Comparison of ENCODE assay signal across 13 cellular contexts in genomic region chr4:98643760-98644159, GRCh38. TPM values are rescaled to one million over a fixed set of nuclear protein-coding genes. Genes with fewer than 3 reads are reported as not detected.
DNase-seq lines count a peak whose midpoint lies in the region; ATAC-seq and TF ChIP-seq lines count a peak whose summit lies in the region.
"Had no signal": no experiment of that assay in that cellular context is flagged by ENCODE, and none has a peak within 500 bp of the region (broad histone marks: within the 10 kb centered on the region; RNA-seq: fewer than 3 reads in every experiment).

No MANE protein-coding gene starts in this region.

- H3K9me3 Mint-ChIP-seq in activated naive CD4-positive, alpha-beta T cell treated with anti-CD3 and anti-CD28 coated beads, Interleukin-2, amount 50 U/mL, for 24 hours: no peaks in the 10 kb centered on the region

- peaks cover 75% of the 10 kb centered on the region for H3K4me1 ChIP-seq in Panc1 (ENCODE audit: control insufficient read depth, insufficient read depth, low read length)

- BruUV-seq in Panc1 (replicated peaks; lab: Mats Ljungman, UMichigan): no TSS peak

- H3K27me3 Mint-ChIP-seq in activated naive CD4-positive, alpha-beta T cell treated with anti-CD3 and anti-CD28 coated beads, Interleukin-2, amount 50 U/mL, for 24 hours: no peaks in the 10 kb centered on the region

- no peak overlapping the region for H3K4me3 ChIP-seq in Panc1 (ENCODE audit: low read depth in 2 of 2, low read length in 2 of 2)
- no peak overlapping the region for H3K4me3 ChIP-seq in dorsolateral prefrontal cortex

- POLR2A ChIA-PET in Panc1 (lab: Charles Lee): no interaction called here

- peak overlapping the region; percentile 51 for H3K4me3 Mint-ChIP-seq in activated naive CD4-positive, alpha-beta T cell treated with anti-CD3 and anti-CD28 coated beads, Interleukin-2, amount 50 U/mL, for 24 hours

- H3K27ac Mint-ChIP-seq in activated naive CD4-positive, alpha-beta T cell treated with anti-CD3 and anti-CD28 coated beads, Interleukin-2, amount 50 U/mL, for 24 hours: peak overlapping the region; percentile 66

- H3K9me3 ChIP-seq in Panc1 (ENCODE audit: control insufficient read depth, insufficient read depth, low read depth, low read length): no peaks in the 10 kb centered on the region

- H3K36me3 Mint-ChIP-seq in activated naive CD4-positive, alpha-beta T cell treated with anti-CD3 and anti-CD28 coated beads, Interleukin-2, amount 50 U/mL, for 24 hours: peaks cover 3% of the 10 kb centered on the region

- no peaks in the 10 kb centered on the region for H3K27me3 ChIP-seq in Panc1 (ENCODE audit: control insufficient read depth, insufficient read depth, low read length)
- no peaks in the 10 kb centered on the region for H3K27me3 ChIP-seq in dorsolateral prefrontal cortex

- TF ChIP-seq CTCF in Panc1 (IDR thresholded peaks at IDR 0.05): no peak
- TF ChIP-seq CTCF in dorsolateral prefrontal cortex (IDR thresholded peaks at IDR 0.05 in 54 of 56, conservative IDR thresholded peaks at IDR 0.05 in 2 of 56; ENCODE audit: low read depth in 1 of 56, partially characterized antibody in 56 of 56): no peak
- no peak for TF ChIP-seq CTCF in GM10266 (IDR thresholded peaks at IDR 0.05; ENCODE audit: control insufficient read depth, insufficient read depth, low read depth, missing control alignments)

- CTCF ChIA-PET in Panc1 (lab: Charles Lee): no interaction called here

- ATAC-seq in Panc1 (no peak), GM21825 (IDR thresholded peaks at IDR 0.05; ENCODE audit: unreplicated experiment) (no peak)

- no peaks in the 10 kb centered on the region for H3K36me3 ChIP-seq in Panc1 (ENCODE audit: control insufficient read depth, insufficient read depth, low read length)

- intact Hi-C loops in Panc1 (cut with micrococcal nuclease; ENCODE audit: unreplicated experiment): no loop called here
- intact Hi-C loops in dorsolateral prefrontal cortex (cut with DNase I): no loop called here

- no peak for DNase-seq in activated naive CD4-positive, alpha-beta T cell treated with Interleukin-2 at 50 U/mL for 16 hours
- DNase-seq in Panc1 (ENCODE audit: low read depth, low spot score) (no peak), dorsolateral prefrontal cortex (no peak), superior temporal gyrus (ENCODE audit: extremely low spot score) (peak; percentile 16), NCI-H526 (lab: John Stamatoyannopoulos, UW) (no peak), GM10266 (ENCODE audit: extremely low spot score) (no peak)
- DNase-seq: hypothalamus; NCI-H187; NCI-H446; SIG-M5; stimulated activated CD4-positive, alpha-beta T cell treated with anti-CD3 and anti-CD28 coated beads, Interleukin-4, amount 100 ng/mL, for 1 hour had no signal

- peak overlapping the region; percentile 76 for H3K27ac ChIP-seq in Panc1 (ENCODE audit: low read length)
- peak overlapping the region in 45 of 59 donors; percentile 1 to 97 (median 59) for H3K27ac ChIP-seq in dorsolateral prefrontal cortex

- peaks cover 65% of the 10 kb centered on the region for H3K4me1 Mint-ChIP-seq in activated naive CD4-positive, alpha-beta T cell treated with anti-CD3 and anti-CD28 coated beads, Interleukin-2, amount 50 U/mL, for 24 hours

- in situ Hi-C loops in Panc1 (cut with HindIII; ENCODE audit: low pct_unique_long_range_greater_than_20kb, low sequenced_read_pairs): no loop called here

RNA-seq across cellular contexts. Expression of gene TSPAN5, which starts 14.7 kb away (rescaled TPM):
- total RNA-seq in Panc1 (2021; ENCODE audit: unreplicated experiment) (61.9 TPM), dorsolateral prefrontal cortex (100 to 1,000 TPM in 86 of 120 experiments, 10 to 100 TPM in 34; 56.5 to 140 (median 109) TPM)
- polyA plus RNA-seq in Panc1 (2012; ENCODE audit: insufficient read length): 45.8 TPM
